28 cellular contexts compared by ENCODE assay signal in genomic region chr5:88245893-88246244, GRCh38.
"Had no signal": no experiment of that assay in that cellular context is flagged by ENCODE, and none has a peak within 500 bp of the region (broad histone marks: within the 10 kb centered on the region; RNA-seq: fewer than 3 reads in every experiment).

No MANE protein-coding gene starts in this region.

- H3K4me3 ChIP-seq: esophagus squamous epithelium, skin epidermis, thoracic aorta had no signal

- H3K36me3 Mint-ChIP-seq: mesothelial cell of epicardium; stimulated activated effector memory CD8-positive, alpha-beta T cell treated with anti-CD3 and anti-CD28 coated beads, Interleukin-12 subunit alpha, Interleukin-12 subunit beta, amount 100 ng/mL, for 72 hours had no signal

- H3K36me3 ChIP-seq: esophagus squamous epithelium, neutrophil, thoracic aorta had no signal

- H3K27ac ChIP-seq: neutrophil, skin epidermis, thoracic aorta had no signal

- H3K27ac Mint-ChIP-seq: activated naive CD8-positive, alpha-beta T cell; dendritic cell treated with granulocyte-macrophage colony-stimulating factor and Interleukin-4, amounts not matched to agents 40 ng/mL and 50 ng/mL, for 4 days; naive B cell; nephron progenitor cell; stimulated activated effector memory CD8-positive, alpha-beta T cell treated with anti-CD3 and anti-CD28 coated beads, Interleukin-12 subunit alpha, Interleukin-12 subunit beta, amount 100 ng/mL, for 72 hours; stimulated activated naive CD8-positive, alpha-beta T cell treated with anti-CD3 and anti-CD28 coated beads, Interleukin-15, Interleukin-2, amounts not matched to agents 100 ng/mL and 50 ng/mL, for 24 hours; T-helper 2 cell treated with Interferon-gamma antibody and Interleukin-4, amounts not matched to agents 5 μg/mL and 100 μg/mL, for 36 hours had no signal

- ATAC-seq: left cardiac atrium; sciatic nerve; stimulated activated effector memory CD8-positive, alpha-beta T cell treated with anti-CD3 and anti-CD28 coated beads, Interleukin-12 subunit alpha, Interleukin-12 subunit beta, amount 100 ng/mL, for 72 hours had no signal

- H3K9me3 ChIP-seq: esophagus squamous epithelium, neutrophil, thoracic aorta had no signal

- H3K9me3 Mint-ChIP-seq: central memory CD8-positive, alpha-beta T cell; dendritic cell treated with granulocyte-macrophage colony-stimulating factor and Interleukin-4, amounts not matched to agents 40 ng/mL and 50 ng/mL, for 4 days; naive B cell; nephron progenitor cell; stimulated activated effector memory CD8-positive, alpha-beta T cell treated with anti-CD3 and anti-CD28 coated beads, Interleukin-12 subunit alpha, Interleukin-12 subunit beta, amount 100 ng/mL, for 72 hours; stimulated activated naive CD8-positive, alpha-beta T cell treated with anti-CD3 and anti-CD28 coated beads, Interleukin-15, Interleukin-2, amounts not matched to agents 100 ng/mL and 50 ng/mL, for 24 hours; T-helper 2 cell treated with Interferon-gamma antibody and Interleukin-4, amounts not matched to agents 5 μg/mL and 100 μg/mL, for 36 hours had no signal

- H3K27me3 Mint-ChIP-seq: activated naive CD8-positive, alpha-beta T cell; central memory CD8-positive, alpha-beta T cell; dendritic cell treated with granulocyte-macrophage colony-stimulating factor and Interleukin-4, amounts not matched to agents 40 ng/mL and 50 ng/mL, for 4 days; naive B cell; stimulated activated naive CD8-positive, alpha-beta T cell treated with anti-CD3 and anti-CD28 coated beads, Interleukin-15, Interleukin-2, amounts not matched to agents 100 ng/mL and 50 ng/mL, for 24 hours had no signal

- FAIRE-seq: bronchial epithelial cell, endometrium, keratinocyte had no signal

- DNase-seq: activated CD4-positive, alpha-beta T cell treated with anti-CD3 and anti-CD28 coated beads for 4 hours; activated CD4-positive, alpha-beta T cell treated with anti-CD3 and anti-CD28 coated beads, Interleukin-2, amount 50 U/mL, for 4 hours; activated CD8-positive, alpha-beta memory T cell treated with anti-CD3 and anti-CD28 coated beads for 24 hours; activated effector memory CD4-positive, alpha-beta T cell treated with Interleukin-2 at 50 U/mL for 16 hours; activated naive CD4-positive, alpha-beta T cell treated with Interleukin-2 at 50 U/mL for 16 hours; anterior cingulate cortex; effector CD4-positive, alpha-beta T cell; esophagus squamous epithelium; foreskin melanocyte; left cardiac atrium; naive B cell; nephron progenitor cell; stimulated activated CD4-positive, alpha-beta T cell treated with anti-CD3 and anti-CD28 coated beads, Interleukin-12 subunit alpha, Interleukin-12 subunit beta, amount 100 ng/mL, for 4 hours; stimulated activated CD4-positive, alpha-beta T cell treated with anti-CD3 and anti-CD28 coated beads, Interleukin-4, amount 100 ng/mL, for 24 hours had no signal

- H3K4me3 Mint-ChIP-seq: activated naive CD8-positive, alpha-beta T cell; central memory CD8-positive, alpha-beta T cell; dendritic cell treated with granulocyte-macrophage colony-stimulating factor and Interleukin-4, amounts not matched to agents 40 ng/mL and 50 ng/mL, for 4 days; mesothelial cell of epicardium; naive B cell; nephron progenitor cell; stimulated activated effector memory CD8-positive, alpha-beta T cell treated with anti-CD3 and anti-CD28 coated beads, Interleukin-12 subunit alpha, Interleukin-12 subunit beta, amount 100 ng/mL, for 72 hours; stimulated activated naive CD8-positive, alpha-beta T cell treated with anti-CD3 and anti-CD28 coated beads, Interleukin-15, Interleukin-2, amounts not matched to agents 100 ng/mL and 50 ng/mL, for 24 hours; T-helper 2 cell treated with Interferon-gamma antibody and Interleukin-4, amounts not matched to agents 5 μg/mL and 100 μg/mL, for 36 hours had no signal

- H3K27me3 ChIP-seq: esophagus squamous epithelium, neutrophil had no signal
